9 cellular contexts compared by ENCODE assay signal in genomic region chr1:110615548-110616130, GRCh38. TPM values are rescaled to one million over a fixed set of nuclear protein-coding genes. Genes with fewer than 3 reads are reported as not detected.
A peak's percentile ranks its signal among the peaks of the same experiment; 100 is the strongest.
DNase-seq lines count a peak whose midpoint lies in the region; ATAC-seq, FAIRE-seq and TF ChIP-seq lines count a peak whose summit lies in the region.
"Had no signal": no experiment of that assay in that cellular context is flagged by ENCODE, and none has a peak within 500 bp of the region (broad histone marks: within the 10 kb centered on the region; RNA-seq: fewer than 3 reads in every experiment).

No MANE protein-coding gene starts in this region.

- no peak overlapping the region for H3K9ac ChIP-seq in keratinocyte (ENCODE audit: control insufficient read depth, extremely low read depth, insufficient read depth, low read length)

- no peaks in the 10 kb centered on the region for H3K9me1 ChIP-seq in keratinocyte (ENCODE audit: control insufficient read depth, extremely low read depth, insufficient read depth, low read length)

- H3K4me3 ChIP-seq in keratinocyte (ENCODE audit: control insufficient read depth in 2 of 3, extremely low read depth in 1 of 3, insufficient read depth in 2 of 3, low read depth in 1 of 3, low read length in 3 of 3) = no peak overlapping the region

- no peak overlapping the region for H3K4me2 ChIP-seq in keratinocyte (ENCODE audit: control insufficient read depth, extremely low read depth, insufficient read depth, low read depth, low read length)

- ATAC-seq in HG02970 (IDR thresholded peaks at IDR 0.05; ENCODE audit: low FRiP score, unreplicated experiment) = no peak

- dilution Hi-C loops in keratinocyte (cut with MboI; ENCODE audit: extremely low pct_ligation_motif_present, low sequenced_read_pairs) = no loop called here

- H3K9me3 ChIP-seq in keratinocyte (ENCODE audit: control insufficient read depth, low read depth, low read length) = no peaks in the 10 kb centered on the region

- DNase-seq in activated T-cell treated with anti-CD3 and anti-CD28 coated beads for 24 hours (ENCODE audit: low read depth) (peak; percentile 42), activated T-cell treated with anti-CD3 and anti-CD28 coated beads for 4 hours (no peak), NCI-H1417 (lab: John Stamatoyannopoulos, UW) (peak; percentile 71 to 91 (median 73)), SKM-1 (lab: John Stamatoyannopoulos, UW; ENCODE audit: unreplicated experiment) (peak; percentile 53), T47D (ENCODE audit: low read depth in 1 of 2, low spot score in 1 of 2) (peak; percentile 61 to 83), keratinocyte (ENCODE audit: low read depth, low spot score) (peak; percentile 21)
- DNase-seq in stimulated activated CD4-positive, alpha-beta T cell treated with anti-CD3 and anti-CD28 coated beads, Interleukin-4, amount 100 ng/mL, for 4 hours = peak; percentile 30 to 37

- H3K79me2 ChIP-seq in keratinocyte (ENCODE audit: control insufficient read depth, insufficient read depth, low read length) = no peaks in the 10 kb centered on the region

- no peaks in the 10 kb centered on the region for H4K20me1 ChIP-seq in keratinocyte (ENCODE audit: control insufficient read depth, extremely low read depth, insufficient read depth, low read length)

- H3K27ac ChIP-seq in keratinocyte (ENCODE audit: control insufficient read depth, insufficient read depth, low read length) = no peak overlapping the region

- FAIRE-seq in keratinocyte (lab: Jason Lieb, UNC) = peak; percentile 60
- FAIRE-seq: G401.6 had no signal

- H2AFZ ChIP-seq in keratinocyte (ENCODE audit: control insufficient read depth, low read length) = no peak overlapping the region

- in situ Hi-C loops in T47D (cut with HindIII; ENCODE audit: low pct_unique_long_range_greater_than_20kb, low sequenced_read_pairs) = no loop called here

- H3K27me3 ChIP-seq in keratinocyte (ENCODE audit: control insufficient read depth, extremely low read depth, insufficient read depth, low read length) = peaks cover 29% of the 10 kb centered on the region

- no peaks in the 10 kb centered on the region for H3K36me3 ChIP-seq in keratinocyte (ENCODE audit: control insufficient read depth in 2 of 2, extremely low read depth in 1 of 2, insufficient read depth in 2 of 2, low read length in 2 of 2)

- no peaks in the 10 kb centered on the region for H3K4me1 ChIP-seq in keratinocyte (ENCODE audit: control insufficient read depth, extremely low read depth, insufficient read depth, low read length)

- peak; percentile 86 to 91 (median 87) for TF ChIP-seq CTCF in keratinocyte (optimal IDR thresholded peaks at IDR 0.05 in 1 of 3, IDR thresholded peaks at IDR 0.05 in 1 of 3, conservative IDR thresholded peaks at IDR 0.05 in 1 of 3; ENCODE audit: extremely low read depth in 1 of 3, insufficient read depth in 2 of 3, low read length in 3 of 3)

RNA-seq across cellular contexts. Expression of gene KCNA2, which starts 9.5 kb away (rescaled TPM):
- 0.03 to 0.10 TPM in 2 of 3 replicates, not detected in the other for polyA plus RNA-seq in keratinocyte
- not detected for polyA plus RNA-seq in keratinocyte (2011; ENCODE audit: low read depth)
- polyA plus RNA-seq in keratinocyte (2011; cell fraction: cytosol; rRNA removed) = 0.01 and 0.06 TPM in 2 replicates
- 0.06 and 0.23 TPM in 2 replicates for polyA plus RNA-seq in keratinocyte (2011; cell fraction: nucleus; rRNA removed)
- polyA plus RNA-seq in keratinocyte (2012; ENCODE audit: low replicate concordance) = not detected in 2 replicates
- 0.03 to 0.07 TPM in 2 of 3 replicates, not detected in the other for polyA minus RNA-seq in keratinocyte
- not detected for polyA minus RNA-seq in keratinocyte (2011; cell fraction: cytosol; rRNA and poly(A)+ RNA removed)
- 0.11 and 0.62 TPM in 2 replicates for polyA minus RNA-seq in keratinocyte (2011; cell fraction: nucleus; rRNA and poly(A)+ RNA removed)

RNA-seq across cellular contexts. Expression of gene KCNA3, which starts 59.1 kb away (rescaled TPM):
- polyA plus RNA-seq in keratinocyte = not detected in 3 replicates
- not detected for polyA plus RNA-seq in keratinocyte (2011; ENCODE audit: low read depth)
- not detected in 2 replicates for polyA plus RNA-seq in keratinocyte (2011; cell fraction: cytosol; rRNA removed)
- polyA plus RNA-seq in keratinocyte (2011; cell fraction: nucleus; rRNA removed) = not detected in 2 replicates
- polyA plus RNA-seq in keratinocyte (2012; ENCODE audit: low replicate concordance) = not detected in 2 replicates
- polyA minus RNA-seq in keratinocyte = not detected in 3 replicates
- not detected for polyA minus RNA-seq in keratinocyte (2011; cell fraction: cytosol; rRNA and poly(A)+ RNA removed)
- not detected in 2 replicates for polyA minus RNA-seq in keratinocyte (2011; cell fraction: nucleus; rRNA and poly(A)+ RNA removed)
